20 cellular contexts compared by ENCODE assay signal in genomic region chr3:35776346-35776745, GRCh38.
DNase-seq lines count a peak whose midpoint lies in the region; ATAC-seq, FAIRE-seq and TF ChIP-seq lines count a peak whose summit lies in the region.
"Had no signal": no experiment of that assay in that cellular context is flagged by ENCODE, and none has a peak within 500 bp of the region (broad histone marks: within the 10 kb centered on the region; RNA-seq: fewer than 3 reads in every experiment).

No MANE protein-coding gene starts in this region.

- no TSS peak for BruUV-seq in HepG2 (replicated peaks; lab: Mats Ljungman, UMichigan)

- no peak overlapping the region for H2BK5ac ChIP-seq in neuronal stem cell (ENCODE audit: low read length)

- H3K79me1 ChIP-seq in neuronal stem cell (ENCODE audit: low read depth, low read length), result no peaks in the 10 kb centered on the region

- no peak overlapping the region for H2AK5ac ChIP-seq in neuronal stem cell (ENCODE audit: low read depth, low read length)

- no peak for TF ChIP-seq POLR2A in right lobe of liver (IDR thresholded peaks at IDR 0.05)
- no peak for TF ChIP-seq POLR2A in HepG2 (IDR thresholded peaks at IDR 0.05; ENCODE audit: insufficient read depth in 1 of 2, low read depth in 2 of 2, low read length in 2 of 2)

- no peaks in the 10 kb centered on the region for H3K9me3 ChIP-seq in right lobe of liver
- no peaks in the 10 kb centered on the region; the same call in 1 of the 2 replicates for H3K9me3 ChIP-seq in HepG2 (ENCODE audit: low read length)
- no peaks in the 10 kb centered on the region for H3K9me3 ChIP-seq in neuronal stem cell (replicated peaks in 1 of 2; ENCODE audit: control insufficient read depth in 2 of 2, insufficient read depth in 1 of 2, low read depth in 1 of 2, low read length in 2 of 2)
- no peaks in the 10 kb centered on the region for H3K9me3 ChIP-seq in SJCRH30 (replicated peaks)
- H3K9me3 ChIP-seq: BLaER1, Caco-2, HAP-1 had no signal

- no peak overlapping the region for H2BK12ac ChIP-seq in neuronal stem cell (ENCODE audit: low read length)

- TF ChIP-seq RAD21 in HepG2 (CRISPR knock-in tag; IDR thresholded peaks at IDR 0.05), result no peak

- H3K4ac ChIP-seq in neuronal stem cell (ENCODE audit: low read length), result no peak overlapping the region

- H3K27ac ChIP-seq in right lobe of liver (no peak overlapping the region), HepG2 (ENCODE audit: extremely low read length, insufficient read depth, low read length) (no peak overlapping the region), neuronal stem cell (replicated peaks; ENCODE audit: low read length) (no peak overlapping the region), SJCRH30 (no peak overlapping the region)
- H3K27ac ChIP-seq: 22Rv1, BLaER1, C4-2B had no signal

- H3K14ac ChIP-seq in neuronal stem cell (ENCODE audit: low read length), result no peak overlapping the region

- WGBS in right lobe of liver (ENCODE audit: insufficient coverage, low coverage, low lambda C conversion rate, missing lambda C conversion rate), result 44% methylated on average over 2 of the region's 2 CpGs
- WGBS in HepG2 (ENCODE audit: low lambda C conversion rate), result 18% methylated on average over 2 of the region's 2 CpGs
- no CpG with 5 or more reads among the region's 2 CpGs for WGBS in neuronal stem cell (ENCODE audit: extremely low coverage in 2 of 2, insufficient read length in 2 of 2, insufficient replicate concordance in 1 of 2), 2 donors

- no peak overlapping the region for H2BK15ac ChIP-seq in neuronal stem cell (ENCODE audit: low read length)

- no peak for DNase-seq in right lobe of liver
- DNase-seq in HepG2 (ENCODE audit: low spot score), result no peak
- no peak for DNase-seq in left lobe of liver (ENCODE audit: low spot score)
- DNase-seq in neuronal stem cell (ENCODE audit: low spot score), result no peak
- no peak for DNase-seq in SJCRH30
- DNase-seq in left ventricle myocardium superior, result no peak
- DNase-seq: Caco-2; CD4-positive, CD25-positive, alpha-beta regulatory T cell; CD8-positive, alpha-beta T cell; DMS153; EL; GDM1 had no signal

- no peaks in the 10 kb centered on the region for H4K20me1 ChIP-seq in HepG2 (ENCODE audit: insufficient read depth, low read length)

- no peak for TF ChIP-seq EP300 in HepG2 (IDR thresholded peaks at IDR 0.05; ENCODE audit: low read depth in 2 of 2, low read length in 2 of 2)
- TF ChIP-seq EP300 in HepG2 (CRISPR knock-in tag; IDR thresholded peaks at IDR 0.05; ENCODE audit: borderline replicate concordance), result no peak

- H3K9ac ChIP-seq in HepG2 (ENCODE audit: insufficient read depth, low read depth, low read length) (no peak overlapping the region), neuronal stem cell (ENCODE audit: low read depth, low read length, poor library complexity) (no peak overlapping the region)
- H3K9ac ChIP-seq: BLaER1 had no signal

- in situ Hi-C loops in HepG2 (cut with HindIII; ENCODE audit: extremely low pct_ligation_motif_present, low pct_unique_long_range_greater_than_20kb), result no loop called here

- no peak overlapping the region for H3K4me2 ChIP-seq in HepG2 (ENCODE audit: low read depth, low read length)
- H3K4me2 ChIP-seq in neuronal stem cell (ENCODE audit: insufficient read depth, low read length, poor library complexity, severe bottlenecking), result no peak overlapping the region
- H3K4me2 ChIP-seq: BLaER1, GM23338 had no signal

- H3K18ac ChIP-seq in neuronal stem cell (ENCODE audit: low read length), result no peak overlapping the region

- H3K27me3 ChIP-seq in right lobe of liver (no peaks in the 10 kb centered on the region), HepG2 (ENCODE audit: control insufficient read depth in 1 of 2, insufficient read depth in 2 of 2, low read length in 2 of 2) (no peaks in the 10 kb centered on the region), neuronal stem cell (ENCODE audit: control insufficient read depth in 3 of 3, insufficient read depth in 3 of 3, low read depth in 1 of 3, low read length in 3 of 3) (no peaks in the 10 kb centered on the region), SJCRH30 (no peaks in the 10 kb centered on the region)
- H3K27me3 ChIP-seq: BLaER1 had no signal

- no peaks in the 10 kb centered on the region for H3K79me2 ChIP-seq in HepG2 (ENCODE audit: insufficient read depth, low read length)

- POLR2A ChIA-PET in HepG2 (lab: Yijun Ruan, JAX), result no interaction called here

- H3K23ac ChIP-seq in neuronal stem cell (ENCODE audit: low read depth, low read length, poor library complexity), result no peak overlapping the region

- no peak for TF ChIP-seq CTCF in right lobe of liver (IDR thresholded peaks at IDR 0.05)
- no peak for TF ChIP-seq CTCF in HepG2 (CRISPR knock-in tag; IDR thresholded peaks at IDR 0.05)

- peak in 3 of 4 donors; percentile 46 to 74 (median 50) for ATAC-seq in right lobe of liver
- no peak for ATAC-seq in HepG2
- ATAC-seq in left lobe of liver, result peak; percentile 83
- no peak for ATAC-seq in left ventricle myocardium superior
- ATAC-seq: CD8-positive, alpha-beta T cell; GM12878; GM23338 had no signal

- CTCF ChIA-PET in HepG2 (lab: Yijun Ruan, JAX; ENCODE audit: low intra/inter-chr PET ratio, low total read pairs), result no interaction called here

- H2AFZ ChIP-seq in HepG2 (ENCODE audit: low read length) (no peak overlapping the region), neuronal stem cell (ENCODE audit: low read length) (peak overlapping the region; percentile 7)
- H2AFZ ChIP-seq: GM23338 had no signal

- no peak overlapping the region for H2BK120ac ChIP-seq in neuronal stem cell (ENCODE audit: low read depth, low read length)

- H3K4me1 ChIP-seq in right lobe of liver, result peaks cover 0 to 9% (median 3%) of the 10 kb centered on the region in 4 donors
- H3K4me1 ChIP-seq in HepG2 (ENCODE audit: insufficient read depth, low read length), result no peaks in the 10 kb centered on the region
- H3K4me1 ChIP-seq in neuronal stem cell (ENCODE audit: control insufficient read depth in 2 of 2, insufficient read depth in 1 of 2, low read depth in 1 of 2, low read length in 2 of 2), result peaks cover 9 to 12% of the 10 kb centered on the region in 2 donors
- H3K4me1 ChIP-seq in SJCRH30, result peaks cover 6% of the 10 kb centered on the region
- H3K4me1 ChIP-seq: BLaER1 had no signal

- FAIRE-seq in HepG2 (lab: Jason Lieb, UNC), result no peak
- FAIRE-seq: GM12878, GM19239, H54 had no signal

- intact Hi-C loops in right lobe of liver (cut with DNase I) (no loop called here), HepG2 (cut with micrococcal nuclease; ENCODE audit: unreplicated experiment) (no loop called here), left ventricle myocardium superior (cut with micrococcal nuclease) (no loop called here)

- H3K36me3 ChIP-seq in right lobe of liver (no peaks in the 10 kb centered on the region), HepG2 (replicated peaks in 1 of 2; ENCODE audit: control insufficient read depth in 1 of 2, insufficient read depth in 2 of 2, low read length in 2 of 2) (no peaks in the 10 kb centered on the region), neuronal stem cell (replicated peaks in 1 of 2; ENCODE audit: control insufficient read depth in 2 of 2, insufficient read depth in 2 of 2, low read length in 2 of 2) (no peaks in the 10 kb centered on the region), SJCRH30 (no peaks in the 10 kb centered on the region)
- H3K36me3 ChIP-seq: HAP-1 had no signal

- no peak overlapping the region for H3K4me3 ChIP-seq in right lobe of liver
- no peak overlapping the region for H3K4me3 ChIP-seq in HepG2 (replicated peaks in 1 of 3; ENCODE audit: insufficient read depth in 1 of 3, low read depth in 2 of 3, low read length in 3 of 3)
- H3K4me3 ChIP-seq in neuronal stem cell (ENCODE audit: low read length in 2 of 2), result no peak overlapping the region
- no peak overlapping the region for H3K4me3 ChIP-seq in SJCRH30
- H3K4me3 ChIP-seq: BLaER1, GM12878, GM23338, HAP-1 had no signal

- H4K91ac ChIP-seq in neuronal stem cell (ENCODE audit: low read depth, low read length, poor library complexity), result no peak overlapping the region

- no peak overlapping the region for H4K8ac ChIP-seq in neuronal stem cell (ENCODE audit: low read depth, low read length)

TF ChIP-seq in HepG2, 621 proteins besides CTCF, POLR2A, EP300 and RAD21:
- no peak for TF ChIP-seq ZNF235 (CRISPR knock-in tag; IDR thresholded peaks at IDR 0.05; ENCODE audit: borderline replicate concordance)
- TF ChIP-seq E2F5 (CRISPR knock-in tag; conservative IDR thresholded peaks at IDR 0.05), result no peak
- no peak for TF ChIP-seq TCF7L2 (IDR thresholded peaks at IDR 0.05; ENCODE audit: low read depth, low read length)
- TF ChIP-seq ZFYVE20 (CRISPR knock-in tag; IDR thresholded peaks at IDR 0.05; ENCODE audit: borderline replicate concordance, low read depth), result no peak
- no peak for TF ChIP-seq FOXA3 (CRISPR knock-in tag; IDR thresholded peaks at IDR 0.05)
TF ChIP-seq in HepG2: peak in this region for 0.

Comparison
In these comparisons a context has a peak if more than half of its experiments do, and no peak if none do; other contexts are left out.
1. ATAC-seq: peak in right lobe of liver (3 of 4) and left lobe of liver (single experiment); none in HepG2 (single experiment) and left ventricle myocardium superior (single experiment).